ENCODE assay signal across 1 cellular context in genomic region chr20:846894-847278, GRCh38.
TF ChIP-seq lines count a peak whose summit lies in the region.

No MANE protein-coding gene starts in this region.

TF ChIP-seq in GM23338, 12 proteins besides CTCF, POLR2A, EP300 and RAD21 (continued from another document):
- TF ChIP-seq REST (IDR thresholded peaks at IDR 0.05; ENCODE audit: unreplicated experiment) (no peak), ZNF331 (CRISPR knock-in tag; IDR thresholded peaks at IDR 0.05; ENCODE audit: low read depth) (no peak)
